ENCODE assay signal across 24 cellular contexts in genomic region chr5:5751987-5752386, GRCh38.
DNase-seq lines count a peak whose midpoint lies in the region; ATAC-seq, FAIRE-seq and TF ChIP-seq lines count a peak whose summit lies in the region.
"Had no signal": no experiment of that assay in that cellular context is flagged by ENCODE, and none has a peak within 500 bp of the region (broad histone marks: within the 10 kb centered on the region; RNA-seq: fewer than 3 reads in every experiment).

No MANE protein-coding gene starts in this region.

- peak; percentile 81 for FAIRE-seq in GM12892 (lab: Jason Lieb, UNC)
- FAIRE-seq: small intestine had no signal

- no peak overlapping the region for H3K27ac ChIP-seq in breast epithelium
- H3K27ac ChIP-seq: gastrocnemius medialis, PC-9 had no signal

- no peaks in the 10 kb centered on the region for H3K36me3 ChIP-seq in breast epithelium
- H3K36me3 ChIP-seq: gastrocnemius medialis, MG63 had no signal

- no peak for TF ChIP-seq CTCF in breast epithelium (IDR thresholded peaks at IDR 0.05)

- intact Hi-C loops in breast epithelium (cut with DNase I; ENCODE audit: low total_unique reads), result no loop called here

- no peaks in the 10 kb centered on the region for H3K9me3 ChIP-seq in breast epithelium
- H3K9me3 ChIP-seq: gastrocnemius medialis, MG63 had no signal

- no peak overlapping the region for H3K4me3 ChIP-seq in breast epithelium
- H3K4me3 ChIP-seq: gastrocnemius medialis, MG63, PC-9 had no signal

- TF ChIP-seq POLR2A in GM12892 (IDR thresholded peaks at IDR 0.05; ENCODE audit: low read depth, low read length) (no peak), breast epithelium (IDR thresholded peaks at IDR 0.05) (no peak)

- no peaks in the 10 kb centered on the region for H3K27me3 ChIP-seq in breast epithelium
- H3K27me3 ChIP-seq: gastrocnemius medialis had no signal

- ATAC-seq in HG02642 (IDR thresholded peaks at IDR 0.05; ENCODE audit: poor library complexity, unreplicated experiment) (peak; percentile 34), GM19351 (IDR thresholded peaks at IDR 0.05; ENCODE audit: unreplicated experiment) (no peak)
- ATAC-seq: esophagus mucosa, gastrocnemius medialis had no signal

- no peaks in the 10 kb centered on the region for H3K4me1 ChIP-seq in breast epithelium
- H3K4me1 ChIP-seq: gastrocnemius medialis had no signal

- no peak for DNase-seq in GM12892 (ENCODE audit: insufficient read length)
- peak; percentile 53 for DNase-seq in NCI-H69 (lab: John Stamatoyannopoulos, UW)
- peak; percentile 36 for DNase-seq in left kidney (ENCODE audit: low read depth, low spot score)
- no peak for DNase-seq in breast epithelium (ENCODE audit: low spot score in 2 of 2)
- no peak for DNase-seq in NCI-H524 (lab: John Stamatoyannopoulos, UW)
- DNase-seq: activated CD4-positive, alpha-beta T cell treated with anti-CD3 and anti-CD28 coated beads, Interleukin-2, amount 10 ng/mL, durations not matched to agents 7 days and 5 days; activated naive CD8-positive, alpha-beta T cell treated with anti-CD3 and anti-CD28 coated beads for 36 hours; effector memory CD4-positive, alpha-beta T cell; gastrocnemius medialis; HCEC 1CT; IMR-90; mammary epithelial cell; MG63; NCI-H1694 treated with DMSO at 0.1 percent for 48 hours; nucleus accumbens; SIG-M5; small intestine; stimulated activated CD4-positive, alpha-beta T cell treated with anti-CD3 and anti-CD28 coated beads, Interleukin-2, amount 100 ng/mL, for 48 hours; T-helper 1 cell; trophoblast cell had no signal

Comparison
In these comparisons a context has a peak if more than half of its experiments do, and no peak if none do; other contexts are left out.
1. DNase-seq: peak in NCI-H69 (single experiment) and left kidney (single experiment); none in GM12892 (single experiment), breast epithelium (0 of 2) and NCI-H524 (0 of 2).